In the genomic region with DNA sequence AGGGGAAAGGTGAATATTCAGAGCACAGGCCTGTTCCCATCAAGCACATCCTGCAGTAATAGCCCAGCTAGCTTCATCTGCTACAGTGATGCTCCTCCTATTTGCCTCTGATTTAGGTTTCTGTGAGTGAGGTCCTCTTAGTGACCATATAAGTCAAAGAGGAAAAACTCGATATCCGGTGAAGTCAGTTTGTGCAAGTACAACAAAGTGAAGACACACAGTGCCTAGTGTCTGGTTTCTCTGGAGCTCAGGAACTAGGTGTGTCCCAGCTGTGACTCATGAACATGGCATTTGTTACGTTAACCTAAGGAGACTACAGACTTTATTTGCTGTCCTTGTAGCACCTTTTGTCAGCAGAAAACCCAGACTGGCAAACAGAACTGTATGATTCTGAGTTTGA, we compare ENCODE assay signal across 11 cellular contexts. TPM values are rescaled to one million over a fixed set of nuclear protein-coding genes. Genes with fewer than 3 reads are reported as not detected.
DNase-seq lines count a peak whose midpoint lies in the region; ATAC-seq and TF ChIP-seq lines count a peak whose summit lies in the region.
"Had no signal": no experiment of that assay in that cellular context is flagged by ENCODE, and none has a peak within 500 bp of the region (broad histone marks: within the 10 kb centered on the region; RNA-seq: fewer than 3 reads in every experiment).

No MANE protein-coding gene starts in this region.

- H2AFZ ChIP-seq in neural progenitor cell (replicated peaks) = no peak overlapping the region

- no peak overlapping the region for H3K27ac ChIP-seq in neural progenitor cell
- no peak overlapping the region for H3K27ac ChIP-seq in ascending aorta
- H3K27ac ChIP-seq: VCaP had no signal

- H3K36me3 Mint-ChIP-seq in endothelial cell (ENCODE audit: low read depth, unreplicated experiment) (no peaks in the 10 kb centered on the region), neural progenitor cell (no peaks in the 10 kb centered on the region), nephron progenitor cell (ENCODE audit: low read depth) (peaks cover under 1% of the 10 kb centered on the region)

- H3K9ac ChIP-seq in neural progenitor cell = no peak overlapping the region

- intact Hi-C loops in ascending aorta (cut with DNase I) = no loop called here

- H3K36me3 ChIP-seq in neural progenitor cell = no peaks in the 10 kb centered on the region
- H3K36me3 ChIP-seq in ascending aorta = no peaks in the 10 kb centered on the region

- no peak overlapping the region for H3K4me2 ChIP-seq in neural progenitor cell

- H3K79me2 ChIP-seq in neural progenitor cell (ENCODE audit: low read depth) = no peaks in the 10 kb centered on the region

- H3K4me3 Mint-ChIP-seq in endothelial cell (ENCODE audit: unreplicated experiment) = no peak overlapping the region
- H3K4me3 Mint-ChIP-seq in neural progenitor cell = no peak overlapping the region
- no peak overlapping the region for H3K4me3 Mint-ChIP-seq in nephron progenitor cell
- H3K4me3 Mint-ChIP-seq: stimulated activated naive B cell treated with anti-CD40 and anti-IgM and Interleukin-4, amounts not matched to agents 10 μg/mL and 1 μg/mL and 100 μg/mL, for 72 hours had no signal

- no peaks in the 10 kb centered on the region for H3K9me3 ChIP-seq in neural progenitor cell (ENCODE audit: low read depth)
- no peaks in the 10 kb centered on the region for H3K9me3 ChIP-seq in ascending aorta

- H4K20me1 ChIP-seq in neural progenitor cell (ENCODE audit: low read depth) = no peaks in the 10 kb centered on the region

- H3F3A ChIP-seq in neural progenitor cell (ENCODE audit: low read depth) = peaks cover 19% of the 10 kb centered on the region

- TF ChIP-seq CTCF in endothelial cell (IDR thresholded peaks at IDR 0.05; ENCODE audit: unreplicated experiment) (no peak), neural progenitor cell (IDR thresholded peaks at IDR 0.05) (no peak), ascending aorta (IDR thresholded peaks at IDR 0.05) (no peak), nephron progenitor cell (IDR thresholded peaks at IDR 0.05) (no peak)

- ATAC-seq in HG03159 (IDR thresholded peaks at IDR 0.05; ENCODE audit: unreplicated experiment) = no peak
- ATAC-seq: stimulated activated naive B cell treated with anti-CD40 and anti-IgM and Interleukin-4, amounts not matched to agents 10 μg/mL and 1 μg/mL and 100 μg/mL, for 72 hours had no signal

- H3K27me3 ChIP-seq in neural progenitor cell (no peaks in the 10 kb centered on the region), ascending aorta (no peaks in the 10 kb centered on the region)

- H3K4me1 ChIP-seq in neural progenitor cell = peaks cover 14% of the 10 kb centered on the region
- no peaks in the 10 kb centered on the region for H3K4me1 ChIP-seq in ascending aorta

- peaks cover under 1% of the 10 kb centered on the region for H3K9me3 Mint-ChIP-seq in endothelial cell (ENCODE audit: unreplicated experiment)
- H3K9me3 Mint-ChIP-seq in neural progenitor cell = peaks cover 6% of the 10 kb centered on the region
- peaks cover 18% of the 10 kb centered on the region for H3K9me3 Mint-ChIP-seq in nephron progenitor cell

- peak overlapping the region; percentile 17 for H3K27ac Mint-ChIP-seq in endothelial cell (ENCODE audit: unreplicated experiment)
- H3K27ac Mint-ChIP-seq in neural progenitor cell = no peak overlapping the region
- no peak overlapping the region for H3K27ac Mint-ChIP-seq in nephron progenitor cell
- H3K27ac Mint-ChIP-seq: stimulated activated naive B cell treated with anti-CD40 and anti-IgM and Interleukin-4, amounts not matched to agents 10 μg/mL and 1 μg/mL and 100 μg/mL, for 72 hours had no signal

- H3K4me3 ChIP-seq in neural progenitor cell (no peak overlapping the region), ascending aorta (no peak overlapping the region)

- H3K4me1 Mint-ChIP-seq in endothelial cell (ENCODE audit: unreplicated experiment) (no peaks in the 10 kb centered on the region), neural progenitor cell (no peaks in the 10 kb centered on the region), nephron progenitor cell (no peaks in the 10 kb centered on the region)

- DNase-seq in Daoy (ENCODE audit: low read depth) (peak; percentile 92), NCI-H2227 treated with DMSO at 0.1 percent for 48 hours (lab: John Stamatoyannopoulos, UW) (peak; percentile 90), endothelial cell (ENCODE audit: low spot score) (no peak), non-pigmented ciliary epithelial cell (ENCODE audit: low read depth) (peak; percentile 76), neural progenitor cell (ENCODE audit: low spot score) (no peak), ascending aorta (ENCODE audit: low spot score in 2 of 2) (no peak), nephron progenitor cell (no peak)
- DNase-seq: right cardiac atrium; stimulated activated naive B cell treated with anti-CD40 and anti-IgM and Interleukin-4, amounts not matched to agents 10 μg/mL and 1 μg/mL and 100 μg/mL, for 72 hours had no signal

- H3K27me3 Mint-ChIP-seq in endothelial cell (ENCODE audit: unreplicated experiment) (no peaks in the 10 kb centered on the region), neural progenitor cell (ENCODE audit: insufficient read depth, low read depth) (no peaks in the 10 kb centered on the region), nephron progenitor cell (ENCODE audit: low read depth, poor library complexity) (peaks cover 15% of the 10 kb centered on the region)

RNA-seq across cellular contexts. Expression of gene EDN1, which starts 33.9 kb away (rescaled TPM):
- 30.2 and 36.6 TPM in 2 replicates for total RNA-seq in Daoy (2014; rRNA removed; shearing (Covaris generic))
- total RNA-seq in endothelial cell (ENCODE audit: unreplicated experiment) (8.3 TPM), neural progenitor cell (ENCODE audit: low replicate concordance) (0.93 and 2.9 TPM in 2 replicates), ascending aorta (27.8 TPM)

Comparison
In these comparisons a context has a peak if more than half of its experiments do, and no peak if none do; other contexts are left out.
1. DNase-seq: peak in Daoy (single experiment), NCI-H2227 treated with DMSO at 0.1 percent for 48 hours (single experiment) and non-pigmented ciliary epithelial cell (single experiment); none in endothelial cell (single experiment), neural progenitor cell (single experiment), ascending aorta (0 of 2) and nephron progenitor cell (single experiment).